18 cellular contexts compared by ENCODE assay signal in genomic region chr1:8086071-8086470, GRCh38. TPM values are rescaled to one million over a fixed set of nuclear protein-coding genes. Genes with fewer than 3 reads are reported as not detected.
DNase-seq lines count a peak whose midpoint lies in the region; ATAC-seq and TF ChIP-seq lines count a peak whose summit lies in the region.
"Had no signal": no experiment of that assay in that cellular context is flagged by ENCODE, and none has a peak within 500 bp of the region (broad histone marks: within the 10 kb centered on the region; RNA-seq: fewer than 3 reads in every experiment).

No MANE protein-coding gene starts in this region.

- no peaks in the 10 kb centered on the region for H3K4me1 ChIP-seq in H9 (ENCODE audit: insufficient read depth, low read length)
- peaks cover 13 to 23% of the 10 kb centered on the region in 2 donors for H3K4me1 ChIP-seq in left lung

- H2AK5ac ChIP-seq in H9 (ENCODE audit: insufficient read length, low read length) = no peak overlapping the region

- H4K5ac ChIP-seq in H9 (ENCODE audit: insufficient read length, low read depth, low read length) = no peak overlapping the region

- H3K36me3 Mint-ChIP-seq in H9 (ENCODE audit: insufficient read depth in 1 of 3, low read depth in 3 of 3) = no peaks in the 10 kb centered on the region
- H3K36me3 Mint-ChIP-seq: CD14-positive monocyte had no signal

- H3K23me2 ChIP-seq in H9 (ENCODE audit: insufficient read length, low read depth, low read length, poor library complexity, severe bottlenecking) = no peaks in the 10 kb centered on the region

- no peak overlapping the region for H3T11ph ChIP-seq in H9 (ENCODE audit: low read length)

- no peak overlapping the region for H3K4me3 Mint-ChIP-seq in H9
- H3K4me3 Mint-ChIP-seq: CD14-positive monocyte had no signal

- H4K91ac ChIP-seq in H9 (ENCODE audit: insufficient read length, low read depth, low read length) = no peak overlapping the region

- no peak overlapping the region for H4K8ac ChIP-seq in H9 (replicated peaks; ENCODE audit: insufficient read length, low read depth, low read length)

- H3K18ac ChIP-seq in H9 (ENCODE audit: insufficient read length, low read depth, low read length) = no peak overlapping the region

- H3K9me3 ChIP-seq in H9 (ENCODE audit: control insufficient read depth, low read depth, low read length) (no peaks in the 10 kb centered on the region), left lung (no peaks in the 10 kb centered on the region)

- H3K79me2 ChIP-seq in H9 (ENCODE audit: insufficient read depth, low read length) = no peaks in the 10 kb centered on the region

- H3K27ac ChIP-seq in H9 (ENCODE audit: insufficient read length, low read depth, low read length) (no peak overlapping the region), left lung (no peak overlapping the region)
- H3K27ac ChIP-seq: GM23248 had no signal

- in situ Hi-C loops in KBM-7 (cut with MboI; ENCODE audit: low pct_unique_long_range_greater_than_20kb, low sequenced_read_pairs) = no loop called here

- no CpG with 5 or more reads among the region's 2 CpGs for WGBS in H9 (ENCODE audit: extremely low coverage, insufficient read length, low lambda C conversion rate)

- no peak overlapping the region for H2AFZ ChIP-seq in H9 (ENCODE audit: low read length)
- H2AFZ ChIP-seq: GM23248 had no signal

- H3K14ac ChIP-seq in H9 (ENCODE audit: insufficient read depth, low read length) = no peak overlapping the region

- ATAC-seq in GM18909 (IDR thresholded peaks at IDR 0.05; ENCODE audit: poor library complexity, unreplicated experiment) = no peak
- ATAC-seq in left lobe of liver = no peak
- ATAC-seq in left lung = no peak

- H3K27me3 Mint-ChIP-seq in H9 (ENCODE audit: low read depth) = no peaks in the 10 kb centered on the region

- H2BK15ac ChIP-seq in H9 (ENCODE audit: low read depth, low read length) = no peak overlapping the region

- H2BK20ac ChIP-seq in H9 (ENCODE audit: low read depth, low read length, poor library complexity, severe bottlenecking) = no peak overlapping the region

- H3K4ac ChIP-seq in H9 (ENCODE audit: low read depth, low read length) = no peak overlapping the region

- DNase-seq in KBM-7 (peak; percentile 5), NB4 (ENCODE audit: low read depth) (peak; percentile 78), SKM-1 (lab: John Stamatoyannopoulos, UW; ENCODE audit: unreplicated experiment) (peak; percentile 87), H9 (no peak), left lobe of liver (ENCODE audit: low spot score) (no peak), left lung (no peak)
- DNase-seq: AML-193; DMS79 treated with DMSO at 0.1 percent for 48 hours; GM23248; HCEC 1CT; KG1; NCI-H1105 treated with DMSO at 0.1 percent for 48 hours; NCI-H1694 treated with DMSO at 0.1 percent for 48 hours; NCI-H510A; NCI-H748 treated with DMSO at 0.1 percent for 48 hours; NK-92 treated with Interleukin-12 subunit alpha and Interleukin-12 subunit beta, amount 100 ng/mL, for 24 hours had no signal

- H2BK120ac ChIP-seq in H9 (ENCODE audit: low read depth, low read length, poor library complexity, severe bottlenecking) = no peak overlapping the region

- intact Hi-C loops in left lung (cut with DNase I) = no loop called here

- TF ChIP-seq CTCF in NB4 (IDR thresholded peaks at IDR 0.05; ENCODE audit: low read depth, low read length) (no peak), H9 (conservative IDR thresholded peaks at IDR 0.05) (no peak), left lung (IDR thresholded peaks at IDR 0.05) (no peak)

- peaks cover 0 to 7% of the 10 kb centered on the region in 2 experiments; a peak in 2 of 4 replicates for H3K4me1 Mint-ChIP-seq in H9

- no peak overlapping the region for H3K56ac ChIP-seq in H9 (ENCODE audit: insufficient read length, low read depth, low read length)

- H3K9ac ChIP-seq in H9 (ENCODE audit: extremely low read depth, insufficient read length, low read length) = no peak overlapping the region
- H3K9ac ChIP-seq: GM23248 had no signal

- no peaks in the 10 kb centered on the region for H3K27me3 ChIP-seq in H9 (ENCODE audit: insufficient read depth, low read length)
- H3K27me3 ChIP-seq in left lung = no peaks in the 10 kb centered on the region

- no peak overlapping the region for H3K4me2 ChIP-seq in H9 (ENCODE audit: insufficient read depth, insufficient read length, low read length)

- H4K20me1 ChIP-seq in H9 (ENCODE audit: control insufficient read depth, insufficient read depth, insufficient read length) = no peaks in the 10 kb centered on the region

- H2BK12ac ChIP-seq in H9 (ENCODE audit: insufficient read length, low read depth, low read length) = no peak overlapping the region

- no peak overlapping the region for H2BK5ac ChIP-seq in H9 (ENCODE audit: insufficient read length, low read length)

- no peak overlapping the region for H3K4me3 ChIP-seq in NB4 (ENCODE audit: low read depth, low read length)
- H3K4me3 ChIP-seq in left lung = no peak overlapping the region
- H3K4me3 ChIP-seq: GM23248 had no signal

- H3K27ac Mint-ChIP-seq in H9 = no peak overlapping the region
- H3K27ac Mint-ChIP-seq: CD14-positive monocyte had no signal

- H3K36me3 ChIP-seq in left lung = no peaks in the 10 kb centered on the region

- peaks cover 0 to 2% of the 10 kb centered on the region in 2 experiments; a peak in 3 of 5 replicates for H3K9me3 Mint-ChIP-seq in H9

- TF ChIP-seq POLR2A in NB4 (IDR thresholded peaks at IDR 0.05; ENCODE audit: extremely low read depth, insufficient read length) = no peak

- H3K79me1 ChIP-seq in H9 (ENCODE audit: insufficient read depth, low read depth, low read length, poor library complexity, severe bottlenecking) = no peaks in the 10 kb centered on the region

- no peak overlapping the region for H3K23ac ChIP-seq in H9 (ENCODE audit: insufficient read length, low read depth, low read length)

RNA-seq across cellular contexts. Expression of gene ERRFI1, which starts 60.0 kb away (rescaled TPM):
- total RNA-seq in H9 (2021) (19.2 and 20.8 TPM in 2 replicates), left lobe of liver (316 TPM), left lung (10 to 100 TPM; 60.8 to 63.0 TPM)

Comparison
In these comparisons a context has a peak if more than half of its experiments do, and no peak if none do; other contexts are left out.
1. DNase-seq: peak in KBM-7 (single experiment), NB4 (single experiment) and SKM-1 (single experiment); none in H9 (single experiment), left lobe of liver (single experiment) and left lung (0 of 2).